ENCODE assay signal across 15 cellular contexts in genomic region chr15:71364117-71364584, GRCh38.
DNase-seq lines count a peak whose midpoint lies in the region; ATAC-seq and TF ChIP-seq lines count a peak whose summit lies in the region.
"Had no signal": no experiment of that assay in that cellular context is flagged by ENCODE, and none has a peak within 500 bp of the region (broad histone marks: within the 10 kb centered on the region; RNA-seq: fewer than 3 reads in every experiment).

No MANE protein-coding gene starts in this region.

- no peak overlapping the region for H3K4me3 ChIP-seq in GM23338
- H3K4me3 ChIP-seq: sigmoid colon had no signal

- H3K27ac Mint-ChIP-seq in GM23338 (peak overlapping the region; percentile 96), glutamatergic neuron (ENCODE audit: unreplicated experiment) (peak overlapping the region; percentile 9)
- H3K27ac Mint-ChIP-seq in activated CD4-positive, alpha-beta memory T cell treated with anti-CD3 and anti-CD28 coated beads for 36 hours, result no peak overlapping the region

- H3K27me3 ChIP-seq in GM23338 (ENCODE audit: insufficient read depth), result no peaks in the 10 kb centered on the region
- H3K27me3 ChIP-seq: sigmoid colon had no signal

- H3K36me3 ChIP-seq in GM23338 (ENCODE audit: insufficient read depth), result no peaks in the 10 kb centered on the region
- H3K36me3 ChIP-seq: sigmoid colon had no signal

- H3K36me3 Mint-ChIP-seq in GM23338 (ENCODE audit: low read depth) (peaks cover 14% of the 10 kb centered on the region), glutamatergic neuron (ENCODE audit: unreplicated experiment) (no peaks in the 10 kb centered on the region)
- H3K36me3 Mint-ChIP-seq in activated CD4-positive, alpha-beta memory T cell treated with anti-CD3 and anti-CD28 coated beads for 36 hours, result no peaks in the 10 kb centered on the region

- in situ Hi-C loops in KBM-7 (cut with MboI; ENCODE audit: low pct_unique_long_range_greater_than_20kb, low sequenced_read_pairs), result no loop called here

- H3K27me3 Mint-ChIP-seq in GM23338 (ENCODE audit: insufficient read depth, low read depth, poor library complexity) (peaks cover 9% of the 10 kb centered on the region), glutamatergic neuron (ENCODE audit: unreplicated experiment) (peaks cover 1% of the 10 kb centered on the region)
- no peaks in the 10 kb centered on the region for H3K27me3 Mint-ChIP-seq in activated CD4-positive, alpha-beta memory T cell treated with anti-CD3 and anti-CD28 coated beads for 36 hours

- H3K4me2 ChIP-seq in GM23338, result peak overlapping the region; percentile 33

- peaks cover 27% of the 10 kb centered on the region for H3K4me1 ChIP-seq in GM23338 (ENCODE audit: insufficient read depth)
- H3K4me1 ChIP-seq: sigmoid colon had no signal

- H3K4me3 Mint-ChIP-seq in GM23338, result peak overlapping the region; percentile 32; the same call in 1 of the 3 replicates
- H3K4me3 Mint-ChIP-seq in glutamatergic neuron (ENCODE audit: unreplicated experiment), result no peak overlapping the region
- H3K4me3 Mint-ChIP-seq in activated CD4-positive, alpha-beta memory T cell treated with anti-CD3 and anti-CD28 coated beads for 36 hours, result no peak overlapping the region

- CTCF ChIA-PET in activated CD4-positive, alpha-beta memory T cell treated with anti-CD3 and anti-CD28 coated beads for 36 hours (lab: Charles Lee), result no interaction called here

- H3F3A ChIP-seq in GM23338 (replicated peaks; ENCODE audit: low read depth), result no peaks in the 10 kb centered on the region

- H3K9me3 Mint-ChIP-seq in GM23338 (peaks cover 3% of the 10 kb centered on the region; the same call in 2 of the 3 replicates), glutamatergic neuron (ENCODE audit: unreplicated experiment) (no peaks in the 10 kb centered on the region)
- H3K9me3 Mint-ChIP-seq in activated CD4-positive, alpha-beta memory T cell treated with anti-CD3 and anti-CD28 coated beads for 36 hours, result peaks cover 8% of the 10 kb centered on the region

- DNase-seq in GM23338 (ENCODE audit: low spot score) (no peak), KBM-7 (peak; percentile 39), NCI-H69 (lab: John Stamatoyannopoulos, UW) (peak; percentile 41), glutamatergic neuron (no peak), germinal center (ENCODE audit: low spot score) (no peak), NOMO-1 (lab: John Stamatoyannopoulos, UW; ENCODE audit: unreplicated experiment in 2 of 2) (no peak)
- no peak for DNase-seq in activated CD4-positive, alpha-beta memory T cell treated with anti-CD3 and anti-CD28 coated beads for 36 hours
- DNase-seq: activated CD4-positive, alpha-beta T cell treated with anti-CD3 and anti-CD28 coated beads, Interleukin-2, amount 50 U/mL, for 48 hours; effector memory CD4-positive, alpha-beta T cell; EL; NCI-H2029; sigmoid colon; stimulated activated naive CD4-positive, alpha-beta T cell treated with Interleukin-2 at 50 U/mL for 16 hours had no signal

- peak overlapping the region; percentile 92 for H3K27ac ChIP-seq in GM23338 (ENCODE audit: low read depth)
- H3K27ac ChIP-seq: sigmoid colon had no signal

- no peak for TF ChIP-seq CTCF in GM23338 (conservative IDR thresholded peaks at IDR 0.05; ENCODE audit: low read depth in 2 of 2)
- TF ChIP-seq CTCF in glutamatergic neuron (IDR thresholded peaks at IDR 0.05; ENCODE audit: partially characterized antibody, unreplicated experiment), result no peak

- intact Hi-C loops in activated CD4-positive, alpha-beta memory T cell treated with anti-CD3 and anti-CD28 coated beads for 36 hours (cut with micrococcal nuclease), result no loop called here

- H2AFZ ChIP-seq in GM23338, result no peak overlapping the region

- peaks cover 4% of the 10 kb centered on the region for H3K9me2 ChIP-seq in GM23338 (ENCODE audit: insufficient read depth)

- no peaks in the 10 kb centered on the region for H3K79me2 ChIP-seq in GM23338 (replicated peaks; ENCODE audit: insufficient read depth)

- POLR2A ChIA-PET in activated CD4-positive, alpha-beta memory T cell treated with anti-CD3 and anti-CD28 coated beads for 36 hours (lab: Charles Lee), result no interaction called here

- H4K20me1 ChIP-seq in GM23338 (replicated peaks; ENCODE audit: insufficient read depth), result no peaks in the 10 kb centered on the region

- peaks cover 44% of the 10 kb centered on the region for H3K4me1 Mint-ChIP-seq in GM23338
- peaks cover 12% of the 10 kb centered on the region for H3K4me1 Mint-ChIP-seq in glutamatergic neuron (ENCODE audit: low read depth, unreplicated experiment)
- H3K4me1 Mint-ChIP-seq in activated CD4-positive, alpha-beta memory T cell treated with anti-CD3 and anti-CD28 coated beads for 36 hours (ENCODE audit: low read depth), result no peaks in the 10 kb centered on the region

- ATAC-seq in GM23338 (peak; percentile 64), GM21447 (IDR thresholded peaks at IDR 0.05; ENCODE audit: unreplicated experiment) (no peak)
- ATAC-seq: left lobe of liver had no signal

TF ChIP-seq in GM23338, 12 proteins besides CTCF, POLR2A, EP300 and RAD21:
- no peak for TF ChIP-seq NANOG (IDR thresholded peaks at IDR 0.05; ENCODE audit: borderline replicate concordance)
- TF ChIP-seq ETS1 (IDR thresholded peaks at IDR 0.05), result no peak
- TF ChIP-seq CREB1 (CRISPR knock-in tag; IDR thresholded peaks at IDR 0.05; ENCODE audit: low read depth), result no peak
- TF ChIP-seq POLR2AphosphoS5 (IDR thresholded peaks at IDR 0.05; ENCODE audit: low read depth), result no peak
- TF ChIP-seq JUNB (IDR thresholded peaks at IDR 0.05; ENCODE audit: unreplicated experiment), result no peak
- no peak for TF ChIP-seq REST (IDR thresholded peaks at IDR 0.05; ENCODE audit: unreplicated experiment)
TF ChIP-seq in GM23338: peak in this region for 0.

Comparison
In these comparisons a context has a peak if more than half of its experiments do, and no peak if none do; other contexts are left out.
1. DNase-seq: peak in KBM-7 (single experiment) and NCI-H69 (single experiment); none in GM23338 (single experiment), glutamatergic neuron (single experiment), activated CD4-positive, alpha-beta memory T cell treated with anti-CD3 and anti-CD28 coated beads for 36 hours (single experiment), germinal center (single experiment) and NOMO-1 (0 of 2).